In the genomic region with DNA sequence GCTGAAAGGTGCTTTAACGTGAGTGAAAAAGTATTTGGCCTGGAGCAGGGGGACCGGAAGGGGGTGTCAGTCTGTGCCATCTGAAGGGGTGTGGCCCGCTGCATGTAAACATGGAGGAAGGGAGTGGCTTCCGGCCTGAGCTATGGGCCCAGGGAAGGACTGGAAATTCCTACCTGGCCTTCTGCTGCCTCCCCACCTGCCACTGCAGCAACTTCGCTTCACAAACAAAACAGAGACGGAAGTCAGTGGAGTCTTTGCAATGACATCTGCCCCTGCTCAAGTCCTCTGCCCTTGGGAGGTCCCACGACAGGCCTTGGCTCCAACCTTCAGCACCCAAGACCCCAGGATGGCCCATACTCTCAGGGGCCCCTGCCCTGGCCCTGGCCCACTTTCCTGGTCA, we compare ENCODE assay signal across 24 cellular contexts. TPM values are rescaled to one million over a fixed set of nuclear protein-coding genes. Genes with fewer than 3 reads are reported as not detected.
DNase-seq lines count a peak whose midpoint lies in the region; TF ChIP-seq lines count a peak whose summit lies in the region.
"Had no signal": no experiment of that assay in that cellular context is flagged by ENCODE, and none has a peak within 500 bp of the region (broad histone marks: within the 10 kb centered on the region; RNA-seq: fewer than 3 reads in every experiment).

No MANE protein-coding gene starts in this region.

- H3K4me1 ChIP-seq in Caco-2 = peaks cover 54% of the 10 kb centered on the region
- H3K4me1 ChIP-seq in mucosa of rectum (ENCODE audit: control insufficient read depth in 2 of 2, insufficient read depth in 2 of 2, low read length in 2 of 2) = peaks cover 19 to 27% of the 10 kb centered on the region in 2 donors
- H3K4me1 ChIP-seq: BE2C had no signal

- H3K4me3 ChIP-seq in Caco-2 (ENCODE audit: low read depth, low read length) (no peak overlapping the region), epithelial cell of esophagus (ENCODE audit: low read length) (no peak overlapping the region), mucosa of rectum (ENCODE audit: low read length in 2 of 2) (no peak overlapping the region)
- H3K4me3 ChIP-seq: GM12878, SJSA1 had no signal

- DNase-seq in Caco-2 (peak; percentile 58 to 71), NCI-H510A treated with DMSO at 0.1 percent for 48 hours (lab: John Stamatoyannopoulos, UW) (peak; percentile 72), epithelial cell of esophagus (ENCODE audit: low read depth) (peak; percentile 32), DMS 273 treated with DMSO at 0.1 percent for 48 hours (lab: John Stamatoyannopoulos, UW) (no peak), SK-N-DZ (ENCODE audit: low spot score) (no peak), ecto neural progenitor cell (ENCODE audit: low spot score) (no peak)
- DNase-seq in activated CD4-positive, alpha-beta memory T cell treated with anti-CD3 and anti-CD28 coated beads, Interleukin-2, amount 10 ng/mL, durations not matched to agents 7 days and 5 days = no peak
- DNase-seq: activated CD4-positive, CD25-positive, alpha-beta regulatory T cell treated with anti-CD3 and anti-CD28 coated beads, Interleukin-2, amount 50 U/mL, for 72 hours; activated CD8-positive, alpha-beta T cell treated with anti-CD3 and anti-CD28 coated beads, Interleukin-2, amount 10 ng/mL, durations not matched to agents 7 days and 5 days; activated gamma-delta T cell; BE2C; cerebellar nuclear complex; head of caudate nucleus; left ventricle myocardium superior; NCI-H1092 treated with DMSO at 0.1 percent for 48 hours; NCI-H2081 treated with DMSO at 0.1 percent for 48 hours; NCI-H446 treated with DMSO at 0.1 percent for 48 hours; NK-92 treated with Interleukin-12 subunit alpha and Interleukin-12 subunit beta, amount 100 ng/mL, for 24 hours had no signal

- TF ChIP-seq CTCF in Caco-2 (IDR thresholded peaks at IDR 0.05; ENCODE audit: insufficient read depth in 1 of 2, low read depth in 1 of 2, low read length in 1 of 2, severe bottlenecking in 1 of 2, unreplicated experiment in 1 of 2) (no peak), epithelial cell of esophagus (IDR thresholded peaks at IDR 0.05; ENCODE audit: insufficient read depth, low read depth, low read length, missing control alignments) (no peak)

- H3K9ac ChIP-seq in mucosa of rectum (ENCODE audit: low read depth in 1 of 2, low read length in 2 of 2) = peak overlapping the region in 1 of 2 donors; percentile 13

- H3K4me3 Mint-ChIP-seq in Caco-2 (ENCODE audit: unreplicated experiment) = peak overlapping the region; percentile 69
- no peak overlapping the region for H3K4me3 Mint-ChIP-seq in activated CD4-positive, alpha-beta memory T cell treated with anti-CD3 and anti-CD28 coated beads, Interleukin-2, amount 10 ng/mL, durations not matched to agents 7 days and 5 days
- H3K4me3 Mint-ChIP-seq: activated CD8-positive, alpha-beta T cell treated with anti-CD3 and anti-CD28 coated beads, Interleukin-2, amount 10 ng/mL, durations not matched to agents 7 days and 5 days; neural crest cell had no signal

- peaks cover 65% of the 10 kb centered on the region for H3K4me1 Mint-ChIP-seq in Caco-2 (ENCODE audit: low read depth, unreplicated experiment)
- no peaks in the 10 kb centered on the region for H3K4me1 Mint-ChIP-seq in activated CD4-positive, alpha-beta memory T cell treated with anti-CD3 and anti-CD28 coated beads, Interleukin-2, amount 10 ng/mL, durations not matched to agents 7 days and 5 days
- H3K4me1 Mint-ChIP-seq: neural crest cell had no signal

- intact Hi-C loops in Caco-2 (cut with micrococcal nuclease; ENCODE audit: unreplicated experiment) = no loop called here

- CTCF ChIA-PET in Caco-2 (lab: Charles Lee) = interaction anchor here (0.7 kb wide), 1 partner anchor 23 kb away, joined by 3 read pairs; no protein-coding TSS in a partner anchor
- CTCF ChIA-PET in activated CD4-positive, alpha-beta memory T cell treated with anti-CD3 and anti-CD28 coated beads, Interleukin-2, amount 10 ng/mL, durations not matched to agents 7 days and 5 days (lab: Charles Lee) = no interaction called here

- no peaks in the 10 kb centered on the region for H3K27me3 ChIP-seq in Caco-2 (replicated peaks; ENCODE audit: control insufficient read depth, insufficient read depth, low read length)
- no peaks in the 10 kb centered on the region for H3K27me3 ChIP-seq in mucosa of rectum (ENCODE audit: control insufficient read depth in 2 of 2, insufficient read depth in 2 of 2, low read length in 2 of 2)
- H3K27me3 ChIP-seq: BE2C, SJSA1 had no signal

- peaks cover 24% of the 10 kb centered on the region for H3K36me3 Mint-ChIP-seq in Caco-2 (ENCODE audit: insufficient read depth, unreplicated experiment)
- H3K36me3 Mint-ChIP-seq in activated CD4-positive, alpha-beta memory T cell treated with anti-CD3 and anti-CD28 coated beads, Interleukin-2, amount 10 ng/mL, durations not matched to agents 7 days and 5 days (ENCODE audit: low read depth) = no peaks in the 10 kb centered on the region
- H3K36me3 Mint-ChIP-seq: type B pancreatic cell had no signal

- H3K9me3 ChIP-seq in Caco-2 = no peaks in the 10 kb centered on the region
- no peaks in the 10 kb centered on the region for H3K9me3 ChIP-seq in mucosa of rectum (ENCODE audit: control insufficient read depth in 2 of 2, low read length in 2 of 2)
- H3K9me3 ChIP-seq: BE2C, SJSA1 had no signal

- peak overlapping the region; percentile 86 to 87 for H3K27ac ChIP-seq in mucosa of rectum (ENCODE audit: low read depth in 2 of 2, low read length in 2 of 2)
- H3K27ac ChIP-seq: epithelial cell of prostate, SJSA1 had no signal

- H3K36me3 ChIP-seq in Caco-2 (ENCODE audit: control insufficient read depth, insufficient read depth, low read length) (no peaks in the 10 kb centered on the region; the same call in 1 of the 2 replicates), mucosa of rectum (ENCODE audit: control insufficient read depth in 2 of 2, insufficient read depth in 2 of 2, low read length in 2 of 2) (no peaks in the 10 kb centered on the region)
- H3K36me3 ChIP-seq: BE2C, SJSA1 had no signal

- no TSS peak for BruUV-seq in Caco-2 (replicated peaks; lab: Mats Ljungman, UMichigan)

- no peaks in the 10 kb centered on the region for H3K9me3 Mint-ChIP-seq in Caco-2 (ENCODE audit: unreplicated experiment)
- H3K9me3 Mint-ChIP-seq in activated CD4-positive, alpha-beta memory T cell treated with anti-CD3 and anti-CD28 coated beads, Interleukin-2, amount 10 ng/mL, durations not matched to agents 7 days and 5 days = no peaks in the 10 kb centered on the region
- H3K9me3 Mint-ChIP-seq: neural crest cell, type B pancreatic cell had no signal

- POLR2A ChIA-PET in Caco-2 (lab: Charles Lee) = interaction anchor here (1.0 kb wide), 1 partner anchor 29 kb away, joined by 3 read pairs; no protein-coding TSS in a partner anchor
- POLR2A ChIA-PET in activated CD4-positive, alpha-beta memory T cell treated with anti-CD3 and anti-CD28 coated beads, Interleukin-2, amount 10 ng/mL, durations not matched to agents 7 days and 5 days (lab: Charles Lee) = no interaction called here

- H3K27ac Mint-ChIP-seq in Caco-2 (ENCODE audit: unreplicated experiment) = peak overlapping the region; percentile 95
- no peak overlapping the region for H3K27ac Mint-ChIP-seq in activated CD4-positive, alpha-beta memory T cell treated with anti-CD3 and anti-CD28 coated beads, Interleukin-2, amount 10 ng/mL, durations not matched to agents 7 days and 5 days
- H3K27ac Mint-ChIP-seq: activated CD8-positive, alpha-beta T cell treated with anti-CD3 and anti-CD28 coated beads, Interleukin-2, amount 10 ng/mL, durations not matched to agents 7 days and 5 days had no signal

- no peaks in the 10 kb centered on the region for H3K27me3 Mint-ChIP-seq in Caco-2 (ENCODE audit: insufficient read depth, unreplicated experiment)
- peaks cover 29% of the 10 kb centered on the region for H3K27me3 Mint-ChIP-seq in activated CD4-positive, alpha-beta memory T cell treated with anti-CD3 and anti-CD28 coated beads, Interleukin-2, amount 10 ng/mL, durations not matched to agents 7 days and 5 days

RNA-seq across cellular contexts. Expression of gene FOXP4, which starts 28.1 kb away (rescaled TPM):
- total RNA-seq in Caco-2 (2022) = 108 and 117 TPM in 2 replicates
- total RNA-seq in activated CD4-positive, alpha-beta memory T cell treated with anti-CD3 and anti-CD28 coated beads, Interleukin-2, amount 10 ng/mL, durations not matched to agents 7 days and 5 days = 1 to 10 TPM; 7.9 to 8.5 TPM
- 5.3 and 8.4 TPM in 2 replicates for polyA plus RNA-seq in SK-N-DZ (2014; cell fraction: cytosol; rRNA removed)
- polyA plus RNA-seq in SK-N-DZ (2014; cell fraction: nucleus; rRNA removed) = 2.2 and 3.9 TPM in 2 replicates

Comparison
In these comparisons a context has a peak if more than half of its experiments do, and no peak if none do; other contexts are left out.
1. DNase-seq: peak in Caco-2 (2 of 2), NCI-H510A treated with DMSO at 0.1 percent for 48 hours (single experiment) and epithelial cell of esophagus (single experiment); none in DMS 273 treated with DMSO at 0.1 percent for 48 hours (single experiment), activated CD4-positive, alpha-beta memory T cell treated with anti-CD3 and anti-CD28 coated beads, Interleukin-2, amount 10 ng/mL, durations not matched to agents 7 days and 5 days (single experiment), SK-N-DZ (single experiment) and ecto neural progenitor cell (single experiment).
2. RNA of gene FOXP4, which starts 28.1 kb away (total RNA-seq): 108 to 117 TPM in Caco-2; 7.9 to 8.5 TPM in activated CD4-positive, alpha-beta memory T cell treated with anti-CD3 and anti-CD28 coated beads, Interleukin-2, amount 10 ng/mL, durations not matched to agents 7 days and 5 days; every median in the first group is over 10 times any median in the second.